ENCODE assay signal across 25 cellular contexts in genomic region chr1:110227774-110228173, GRCh38.
"Had no signal": no experiment of that assay in that cellular context is flagged by ENCODE, and none has a peak within 500 bp of the region (broad histone marks: within the 10 kb centered on the region; RNA-seq: fewer than 3 reads in every experiment).

No MANE protein-coding gene starts in this region.

- H3K36me3 ChIP-seq: brain microvascular endothelial cell, transverse colon had no signal

- H3K9me3 Mint-ChIP-seq: activated CD4-positive, alpha-beta memory T cell treated with anti-CD3 and anti-CD28 coated beads, Interleukin-2, amount 10 ng/mL, durations not matched to agents 7 days and 5 days; activated CD4-positive, alpha-beta T cell treated with anti-CD3 and anti-CD28 coated beads, Interleukin-2, amount 10 ng/mL, durations not matched to agents 24 days and 14 days; activated naive CD4-positive, alpha-beta T cell treated with anti-CD3 and anti-CD28 coated beads for 36 hours; activated T-cell treated with anti-CD3 and anti-CD28 coated beads, Interleukin-2, amount 50 U/mL, for 72 hours; central memory CD8-positive, alpha-beta T cell; endodermal cell; naive B cell; stimulated activated memory B cell treated with anti-CD40 and anti-IgM and Interleukin-4, amounts not matched to agents 10 μg/mL and 1 μg/mL and 100 μg/mL, for 72 hours had no signal

- H3K9me3 ChIP-seq: mucosa of descending colon, transverse colon had no signal

- H3K4me1 ChIP-seq: gastroesophageal sphincter, sigmoid colon, stomach, transverse colon had no signal

- H3K4me2 ChIP-seq: smooth muscle cell had no signal

- H3K4me3 Mint-ChIP-seq: activated CD4-positive, alpha-beta memory T cell treated with anti-CD3 and anti-CD28 coated beads, Interleukin-2, amount 10 ng/mL, durations not matched to agents 7 days and 5 days; activated CD4-positive, alpha-beta T cell treated with anti-CD3 and anti-CD28 coated beads, Interleukin-2, amount 10 ng/mL, durations not matched to agents 24 days and 14 days; activated naive CD4-positive, alpha-beta T cell treated with anti-CD3 and anti-CD28 coated beads for 36 hours; activated T-cell treated with anti-CD3 and anti-CD28 coated beads, Interleukin-2, amount 50 U/mL, for 72 hours; central memory CD8-positive, alpha-beta T cell; endodermal cell; naive B cell; stimulated activated memory B cell treated with anti-CD40 and anti-IgM and Interleukin-4, amounts not matched to agents 10 μg/mL and 1 μg/mL and 100 μg/mL, for 72 hours had no signal

- H3K27ac ChIP-seq: brain microvascular endothelial cell, epithelial cell of prostate, gastroesophageal sphincter, sigmoid colon, stomach, transverse colon had no signal

- H3K27me3 Mint-ChIP-seq: activated CD4-positive, alpha-beta memory T cell treated with anti-CD3 and anti-CD28 coated beads, Interleukin-2, amount 10 ng/mL, durations not matched to agents 7 days and 5 days; activated CD4-positive, alpha-beta T cell treated with anti-CD3 and anti-CD28 coated beads, Interleukin-2, amount 10 ng/mL, durations not matched to agents 24 days and 14 days; central memory CD8-positive, alpha-beta T cell; naive B cell; stimulated activated memory B cell treated with anti-CD40 and anti-IgM and Interleukin-4, amounts not matched to agents 10 μg/mL and 1 μg/mL and 100 μg/mL, for 72 hours had no signal

- H3K27me3 ChIP-seq: brain microvascular endothelial cell, gastroesophageal sphincter, sigmoid colon, stomach, transverse colon had no signal

- H3K4me1 Mint-ChIP-seq: activated CD4-positive, alpha-beta memory T cell treated with anti-CD3 and anti-CD28 coated beads, Interleukin-2, amount 10 ng/mL, durations not matched to agents 7 days and 5 days; activated CD4-positive, alpha-beta T cell treated with anti-CD3 and anti-CD28 coated beads, Interleukin-2, amount 10 ng/mL, durations not matched to agents 24 days and 14 days; central memory CD8-positive, alpha-beta T cell; endodermal cell had no signal

- DNase-seq: activated CD4-positive, alpha-beta memory T cell treated with anti-CD3 and anti-CD28 coated beads, Interleukin-2, amount 10 ng/mL, durations not matched to agents 7 days and 5 days; activated CD4-positive, alpha-beta T cell treated with anti-CD3 and anti-CD28 coated beads, Interleukin-2, amount 10 ng/mL, durations not matched to agents 24 days and 14 days; activated effector memory CD4-positive, alpha-beta T cell treated with Interleukin-2 at 50 U/mL for 16 hours; activated naive CD4-positive, alpha-beta T cell treated with anti-CD3 and anti-CD28 coated beads for 36 hours; activated T-cell treated with anti-CD3 and anti-CD28 coated beads, Interleukin-2, amount 50 U/mL, for 72 hours; brain microvascular endothelial cell; cortex of kidney; endodermal cell; head of caudate nucleus; hypothalamus; left cardiac atrium; mesenchymal stem cell; mucosa of descending colon; naive B cell; occipital lobe; retina; sigmoid colon; stimulated activated CD4-positive, alpha-beta T cell treated with anti-CD3 and anti-CD28 coated beads, Interleukin-15, amount 100 ng/mL, for 24 hours; stomach; transverse colon had no signal

- H3K4me3 ChIP-seq: gastroesophageal sphincter, mucosa of descending colon, sigmoid colon, smooth muscle cell, stomach, transverse colon had no signal

- ATAC-seq: activated T-cell treated with anti-CD3 and anti-CD28 coated beads, Interleukin-2, amount 50 U/mL, for 72 hours; gastroesophageal sphincter; left cardiac atrium; mucosa of descending colon; stimulated activated memory B cell treated with anti-CD40 and anti-IgM and Interleukin-4, amounts not matched to agents 10 μg/mL and 1 μg/mL and 100 μg/mL, for 72 hours had no signal

- H3K27ac Mint-ChIP-seq: activated CD4-positive, alpha-beta memory T cell treated with anti-CD3 and anti-CD28 coated beads, Interleukin-2, amount 10 ng/mL, durations not matched to agents 7 days and 5 days; activated CD4-positive, alpha-beta T cell treated with anti-CD3 and anti-CD28 coated beads, Interleukin-2, amount 10 ng/mL, durations not matched to agents 24 days and 14 days; activated naive CD4-positive, alpha-beta T cell treated with anti-CD3 and anti-CD28 coated beads for 36 hours; activated T-cell treated with anti-CD3 and anti-CD28 coated beads, Interleukin-2, amount 50 U/mL, for 72 hours; endodermal cell; stimulated activated memory B cell treated with anti-CD40 and anti-IgM and Interleukin-4, amounts not matched to agents 10 μg/mL and 1 μg/mL and 100 μg/mL, for 72 hours had no signal
